8 cellular contexts compared by ENCODE assay signal in genomic region chr13:75537401-75538365, GRCh38. TPM values are rescaled to one million over a fixed set of nuclear protein-coding genes. Genes with fewer than 3 reads are reported as not detected.
A peak's percentile ranks its signal among the peaks of the same experiment; 100 is the strongest.
DNase-seq lines count a peak whose midpoint lies in the region; ATAC-seq and TF ChIP-seq lines count a peak whose summit lies in the region.

Gene COMMD6, minus strand, starts transcription at chr13:75537841. Its CDS starts 36 bp downstream, at chr13:75537805.

- TF ChIP-seq CTCF in GM12875 (IDR thresholded peaks at IDR 0.05; ENCODE audit: borderline replicate concordance, insufficient read depth, low read depth, low read length) (0 out of 2 replicates have a peak, but pooled peaks have one; percentile 5), type B pancreatic cell (conservative IDR thresholded peaks at IDR 0.05) (peak; percentile 47)

- WGBS in adipose tissue, 3 donors = 0 to 1% (median 0%) methylated on average over 51 of the region's 51 CpGs

- DNase-seq in NCI-H1105 (lab: John Stamatoyannopoulos, UW) (peak; percentile 80), T follicular helper cell (ENCODE audit: low read depth) (peak; percentile 45), cardiac septum (ENCODE audit: low spot score) (peak; percentile 91), pons (ENCODE audit: low spot score) (peak; percentile 84), type B pancreatic cell (ENCODE audit: extremely low spot score, unreplicated experiment) (peak; percentile 81)

- H3K4me1 Mint-ChIP-seq in type B pancreatic cell (ENCODE audit: unreplicated experiment) = peaks cover 7% of the 10 kb centered on the region

- H3K36me3 Mint-ChIP-seq in type B pancreatic cell = no peaks in the 10 kb centered on the region

- intact Hi-C loops in cardiac septum (cut with DNase I) = loop anchor here (5.0 kb wide), 1 partner anchor 165 kb away; no protein-coding TSS in a partner anchor

- ATAC-seq in HG02642 (IDR thresholded peaks at IDR 0.05; ENCODE audit: poor library complexity, unreplicated experiment) = peak; percentile 99

- H3K27me3 Mint-ChIP-seq in type B pancreatic cell = no peaks in the 10 kb centered on the region

- no peak within 1 kb of the TSS for H3K27ac ChIP-seq in adipose tissue (ENCODE audit: low read depth, low read length)

- peak within 1 kb of the TSS; percentile 93 for H3K4me3 ChIP-seq in GM12875 (ENCODE audit: low read depth, low read length)

- H3K27ac Mint-ChIP-seq in type B pancreatic cell = peak within 1 kb of the TSS; percentile 88

- peak within 1 kb of the TSS; percentile 97 for H3K4me3 Mint-ChIP-seq in type B pancreatic cell

- H3K9me3 Mint-ChIP-seq in type B pancreatic cell = peaks cover 5% of the 10 kb centered on the region

RNA-seq across cellular contexts. Expression of gene COMMD6, which starts in this region (rescaled TPM):
- polyA plus RNA-seq in adipose tissue = 100 to 1,000 TPM in 1 of 3 donors, 10 to 100 TPM in 2; 49.1 to 238 (median 75.2) TPM
- total RNA-seq in cardiac septum (127 TPM), type B pancreatic cell (ENCODE audit: low replicate concordance) (161 and 171 TPM in 2 replicates)
